Comparison of ENCODE assay signal across 7 cellular contexts in genomic region chr5:669111-669841, GRCh38. TPM values are rescaled to one million over a fixed set of nuclear protein-coding genes. Genes with fewer than 3 reads are reported as not detected.
DNase-seq lines count a peak whose midpoint lies in the region; ATAC-seq, FAIRE-seq and TF ChIP-seq lines count a peak whose summit lies in the region.

No MANE protein-coding gene starts in this region.

- H3K9me3 ChIP-seq in aorta (ENCODE audit: control insufficient read depth, low read length): no peaks in the 10 kb centered on the region

- no peaks in the 10 kb centered on the region for H3K27me3 ChIP-seq in aorta (ENCODE audit: control insufficient read depth in 1 of 2, insufficient read depth in 2 of 2, low read length in 1 of 2)

- no peak for ATAC-seq in aorta (ENCODE audit: low FRiP score)
- ATAC-seq in HG03196 (IDR thresholded peaks at IDR 0.05; ENCODE audit: unreplicated experiment): no peak
- no peak for ATAC-seq in HG03095 (IDR thresholded peaks at IDR 0.05; ENCODE audit: unreplicated experiment)

- H3K4me3 ChIP-seq in coronary artery (no peak overlapping the region), aorta (ENCODE audit: low read length in 2 of 2) (no peak overlapping the region)

- TF ChIP-seq CTCF in coronary artery (IDR thresholded peaks at IDR 0.05): peak; percentile 46

- H3K36me3 ChIP-seq in aorta (ENCODE audit: control insufficient read depth in 1 of 2, insufficient read depth in 2 of 2, low read length in 1 of 2): peaks cover 0 to 1% of the 10 kb centered on the region in 2 donors

- FAIRE-seq in GM19239 (lab: Jason Lieb, UNC): no peak

- H3K27ac ChIP-seq in coronary artery: no peak overlapping the region
- H3K27ac ChIP-seq in aorta (ENCODE audit: low read depth in 1 of 2, low read length in 2 of 2): no peak overlapping the region

- no peaks in the 10 kb centered on the region for H3K4me1 ChIP-seq in aorta (ENCODE audit: control insufficient read depth in 1 of 2, insufficient read depth in 2 of 2, low read length in 2 of 2)

- DNase-seq in GM19239 (ENCODE audit: insufficient read length, low spot score): peak; percentile 54
- peak; percentile 50 for DNase-seq in T-helper 9 cell
- no peak for DNase-seq in coronary artery (ENCODE audit: low spot score)
- peak; percentile 47 for DNase-seq in myocyte (ENCODE audit: low read depth)
- DNase-seq in aorta: peak; percentile 46 to 78

- 62 to 70% methylated on average over 40 of the region's 40 CpGs for WGBS in aorta, 2 donors

- intact Hi-C loops in aorta (cut with DNase I): no loop called here

RNA-seq across cellular contexts. Expression of gene TPPP, which starts 23.9 kb away (rescaled TPM):
- 0.10 and 0.24 TPM in 2 replicates for total RNA-seq in myocyte
- polyA plus RNA-seq in myocyte (2012): 0.10 TPM
- total RNA-seq in aorta: 1 to 10 TPM; 5.6 to 9.8 TPM
- polyA plus RNA-seq in aorta: 1 to 10 TPM; 2.5 to 4.7 TPM

RNA-seq across cellular contexts. Expression of gene CEP72, which starts 57.1 kb away (rescaled TPM):
- 2.3 and 2.6 TPM in 2 replicates for total RNA-seq in myocyte
- polyA plus RNA-seq in myocyte (2012): 1.5 TPM
- 1 to 10 TPM; 2.2 to 6.5 TPM for total RNA-seq in aorta
- polyA plus RNA-seq in aorta: under 1 TPM in 1 of 2 donors, not detected in 1; 0.82 TPM
